In the genomic region with DNA sequence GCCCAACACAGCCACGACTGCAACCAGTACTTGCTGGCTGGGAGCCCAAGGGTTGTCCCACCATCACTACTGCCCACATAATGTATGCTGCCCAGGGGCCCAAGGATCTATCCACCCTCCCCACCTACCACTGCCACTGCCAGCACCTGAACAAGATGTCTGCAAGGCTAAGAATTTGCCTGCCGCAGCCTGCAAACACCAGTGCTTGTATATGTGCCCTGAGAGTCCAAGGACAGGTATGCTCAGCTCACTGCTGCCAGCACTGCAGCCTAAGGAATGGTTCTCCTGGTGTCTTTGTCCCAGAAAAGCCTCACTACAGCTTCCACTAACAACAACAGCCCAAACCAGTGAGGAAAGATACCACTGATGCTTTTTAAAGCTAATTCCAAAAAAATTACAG, we compare ENCODE assay signal across 22 cellular contexts.
A peak's percentile ranks its signal among the peaks of the same experiment; 100 is the strongest.
DNase-seq lines count a peak whose midpoint lies in the region; ATAC-seq and TF ChIP-seq lines count a peak whose summit lies in the region.
"Had no signal": no experiment of that assay in that cellular context is flagged by ENCODE, and none has a peak within 500 bp of the region (broad histone marks: within the 10 kb centered on the region; RNA-seq: fewer than 3 reads in every experiment).

No MANE protein-coding gene starts in this region.

- intact Hi-C loops in right lobe of liver (cut with DNase I) (no loop called here), upper lobe of right lung (cut with DNase I) (no loop called here)

- DNase-seq in left lobe of liver (ENCODE audit: low spot score) = no peak
- DNase-seq in right lobe of liver = peak in 2 of 3 donors; percentile 48 to 59
- DNase-seq in upper lobe of right lung = no peak
- DNase-seq in anterior cingulate cortex (lab: John Stamatoyannopoulos, UW) = no peak
- DNase-seq in NCI-H187 treated with DMSO at 0.1 percent for 48 hours (lab: John Stamatoyannopoulos, UW) = no peak
- DNase-seq: 8988T; ACHN; BE2C; C1 segment of cervical spinal cord; CD4-positive, alpha-beta memory T cell; CD4-positive, CD25-positive, alpha-beta regulatory T cell; CD8-positive, alpha-beta memory T cell; COR-L47; DMS 273 treated with DMSO at 0.1 percent for 48 hours; DMS153; DMS53; DMS79; DND-41; EL; GDM1 had no signal

- no peak overlapping the region for H3K4me3 ChIP-seq in right lobe of liver
- H3K4me3 ChIP-seq in upper lobe of right lung = no peak overlapping the region
- H3K4me3 ChIP-seq: BLaER1, GM12878 had no signal

- H3K27ac ChIP-seq in right lobe of liver (peak overlapping the region in 1 of 3 donors; percentile 10), upper lobe of right lung (no peak overlapping the region)
- H3K27ac ChIP-seq: BLaER1 had no signal

- ATAC-seq in left lobe of liver (peak; percentile 58), right lobe of liver (peak in 3 of 4 donors; percentile 17 to 52 (median 44)), upper lobe of right lung (peak; percentile 27)
- ATAC-seq: GM12878 had no signal

- TF ChIP-seq POLR2A in right lobe of liver (IDR thresholded peaks at IDR 0.05) = no peak

- no peaks in the 10 kb centered on the region for H3K36me3 ChIP-seq in right lobe of liver
- H3K36me3 ChIP-seq in upper lobe of right lung = no peaks in the 10 kb centered on the region
- H3K36me3 ChIP-seq: BE2C, BLaER1 had no signal

- WGBS in right lobe of liver (ENCODE audit: insufficient coverage, low coverage, low lambda C conversion rate, missing lambda C conversion rate) = no CpG with 5 or more reads among the region's 2 CpGs

- H3K9me3 ChIP-seq in right lobe of liver (no peaks in the 10 kb centered on the region), upper lobe of right lung (no peaks in the 10 kb centered on the region)
- H3K9me3 ChIP-seq: BE2C, BLaER1 had no signal

- peaks cover 0 to 34% (median 12%) of the 10 kb centered on the region in 4 donors for H3K4me1 ChIP-seq in right lobe of liver
- no peaks in the 10 kb centered on the region for H3K4me1 ChIP-seq in upper lobe of right lung
- H3K4me1 ChIP-seq: BE2C, BLaER1 had no signal

- H3K27me3 ChIP-seq in right lobe of liver = no peaks in the 10 kb centered on the region
- H3K27me3 ChIP-seq in upper lobe of right lung = no peaks in the 10 kb centered on the region
- H3K27me3 ChIP-seq: BE2C, BLaER1 had no signal

- no peak for TF ChIP-seq CTCF in right lobe of liver (IDR thresholded peaks at IDR 0.05)
- no peak for TF ChIP-seq CTCF in upper lobe of right lung (IDR thresholded peaks at IDR 0.05)

Comparison
In these comparisons a context has a peak if more than half of its experiments do, and no peak if none do; other contexts are left out.
1. DNase-seq: peak in right lobe of liver (2 of 3); none in left lobe of liver (single experiment), upper lobe of right lung (single experiment), anterior cingulate cortex (0 of 58) and NCI-H187 treated with DMSO at 0.1 percent for 48 hours (single experiment).
2. Peak in every context shown above with its lines, with median percentiles within 50 percentile points of each other: ATAC-seq.